29 cellular contexts compared by ENCODE assay signal in the genomic region with DNA sequence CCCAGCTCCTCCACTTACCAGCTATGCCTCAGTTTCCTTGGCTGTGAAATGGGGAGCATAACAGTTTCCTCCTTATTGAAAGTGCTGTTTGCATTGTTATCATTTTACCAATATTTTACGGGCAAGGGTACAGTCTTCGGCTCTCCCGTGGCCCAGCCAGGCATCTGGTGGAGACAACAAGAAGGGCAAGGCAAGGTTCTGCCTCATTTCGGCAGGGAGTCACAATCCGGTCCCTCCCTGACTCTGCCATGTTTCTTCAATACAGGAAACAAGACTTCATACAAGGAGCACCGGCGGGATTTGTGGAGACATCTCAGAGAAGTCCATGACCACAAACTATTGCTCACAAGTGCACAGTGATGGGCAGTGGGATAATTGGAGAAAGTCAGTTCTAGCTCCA.
"Had no signal": no experiment of that assay in that cellular context is flagged by ENCODE, and none has a peak within 500 bp of the region (broad histone marks: within the 10 kb centered on the region; RNA-seq: fewer than 3 reads in every experiment).

No MANE protein-coding gene starts in this region.

- H3K4me3 ChIP-seq: adrenal gland, body of pancreas, esophagus muscularis mucosa, gastrocnemius medialis had no signal

- H3K4me1 Mint-ChIP-seq: activated B cell treated with CpG ODN at 0.5 μM for 24 hours; activated naive CD4-positive, alpha-beta T cell treated with anti-CD3 and anti-CD28 coated beads, Interleukin-2, amount 50 U/mL, for 24 hours; T-helper 17 cell had no signal

- H3K4me3 Mint-ChIP-seq: activated B cell treated with CpG ODN at 0.5 μM for 24 hours; activated CD8-positive, alpha-beta T cell treated with anti-CD3 and anti-CD28 coated beads for 36 hours; activated naive CD4-positive, alpha-beta T cell treated with anti-CD3 and anti-CD28 coated beads for 36 hours; activated naive CD4-positive, alpha-beta T cell treated with anti-CD3 and anti-CD28 coated beads, Interleukin-2, amount 50 U/mL, for 24 hours; activated naive CD8-positive, alpha-beta T cell treated with anti-CD3 and anti-CD28 coated beads for 36 hours; activated naive CD8-positive, alpha-beta T cell treated with anti-CD3 and anti-CD28 coated beads, Interleukin-2, amount 50 U/mL, for 24 hours; activated T-cell treated with anti-CD3 and anti-CD28 coated beads, Interleukin-2, amount 50 U/mL, for 4 hours; activated T-helper 17 cell treated with anti-CD3 and anti-CD28 coated beads, Interleukin-2, amount 50 U/mL, for 72 hours; T-helper 17 cell; T-helper 2 cell treated with Interferon-gamma antibody and Interleukin-4, amounts not matched to agents 5 μg/mL and 100 μg/mL, for 36 hours had no signal

- H3K36me3 ChIP-seq: adrenal gland, esophagus muscularis mucosa, gastrocnemius medialis, WERI-Rb-1 had no signal

- ATAC-seq: activated CD4-positive, CD25-positive, alpha-beta regulatory T cell treated with anti-CD3 and anti-CD28 coated beads, Interleukin-2, amount 50 U/mL, for 24 hours; activated CD8-positive, alpha-beta T cell treated with anti-CD3 and anti-CD28 coated beads for 36 hours; activated naive CD8-positive, alpha-beta T cell treated with anti-CD3 and anti-CD28 coated beads, Interleukin-2, amount 50 U/mL, for 24 hours; activated T-cell treated with anti-CD3 and anti-CD28 coated beads, Interleukin-2, amount 50 U/mL, for 4 hours; activated T-helper 17 cell treated with anti-CD3 and anti-CD28 coated beads, Interleukin-2, amount 50 U/mL, for 72 hours; body of pancreas; foreskin keratinocyte; gastrocnemius medialis; T-helper 17 cell had no signal

- H3K36me3 Mint-ChIP-seq: activated naive CD4-positive, alpha-beta T cell treated with anti-CD3 and anti-CD28 coated beads, Interleukin-2, amount 50 U/mL, for 24 hours; activated naive CD8-positive, alpha-beta T cell treated with anti-CD3 and anti-CD28 coated beads for 36 hours had no signal

- H3K4me1 ChIP-seq: adrenal gland, body of pancreas, foreskin keratinocyte, gastrocnemius medialis had no signal

- DNase-seq: activated B cell treated with CpG ODN at 0.5 μM for 24 hours; activated CD4-positive, alpha-beta T cell treated with anti-CD3 and anti-CD28 coated beads for 48 hours; activated CD4-positive, alpha-beta T cell treated with anti-CD3 and anti-CD28 coated beads, Interleukin-2, amount 50 U/mL, for 1 hour; activated CD4-positive, alpha-beta T cell treated with anti-CD3 and anti-CD28 coated beads, Interleukin-2, amount 50 U/mL, for 48 hours; activated CD8-positive, alpha-beta memory T cell treated with anti-CD3 and anti-CD28 coated beads for 24 hours; activated CD8-positive, alpha-beta T cell treated with anti-CD3 and anti-CD28 coated beads for 36 hours; activated effector memory CD4-positive, alpha-beta T cell treated with Interleukin-2 at 50 U/mL for 16 hours; activated naive CD4-positive, alpha-beta T cell treated with anti-CD3 and anti-CD28 coated beads for 36 hours; activated naive CD8-positive, alpha-beta T cell treated with anti-CD3 and anti-CD28 coated beads for 36 hours; activated naive CD8-positive, alpha-beta T cell treated with anti-CD3 and anti-CD28 coated beads, Interleukin-2, amount 50 U/mL, for 24 hours; activated T-cell treated with anti-CD3 and anti-CD28 coated beads, Interleukin-2, amount 50 U/mL, for 4 hours; amygdala; aorta; body of pancreas; caudate nucleus; effector memory CD4-positive, alpha-beta T cell; erythroblast; foreskin keratinocyte; gastrocnemius medialis; T-helper 1 cell; T-helper 17 cell; T1000; WERI-Rb-1 had no signal

- H3K9me3 Mint-ChIP-seq: activated CD8-positive, alpha-beta T cell treated with anti-CD3 and anti-CD28 coated beads for 36 hours; activated naive CD4-positive, alpha-beta T cell treated with anti-CD3 and anti-CD28 coated beads for 36 hours; activated naive CD8-positive, alpha-beta T cell treated with anti-CD3 and anti-CD28 coated beads, Interleukin-2, amount 50 U/mL, for 24 hours; activated T-cell treated with anti-CD3 and anti-CD28 coated beads, Interleukin-2, amount 50 U/mL, for 4 hours; T-helper 2 cell treated with Interferon-gamma antibody and Interleukin-4, amounts not matched to agents 5 μg/mL and 100 μg/mL, for 36 hours had no signal

- H3K27ac ChIP-seq: adrenal gland, body of pancreas, esophagus muscularis mucosa, foreskin keratinocyte, gastrocnemius medialis, WERI-Rb-1 had no signal

- H3K9me3 ChIP-seq: adrenal gland, body of pancreas, esophagus muscularis mucosa, gastrocnemius medialis had no signal

- H3K27me3 ChIP-seq: adrenal gland, body of pancreas had no signal

- H3K27ac Mint-ChIP-seq: activated B cell treated with CpG ODN at 0.5 μM for 24 hours; activated CD8-positive, alpha-beta T cell treated with anti-CD3 and anti-CD28 coated beads for 36 hours; activated naive CD4-positive, alpha-beta T cell treated with anti-CD3 and anti-CD28 coated beads for 36 hours; activated naive CD4-positive, alpha-beta T cell treated with anti-CD3 and anti-CD28 coated beads, Interleukin-2, amount 50 U/mL, for 24 hours; activated naive CD8-positive, alpha-beta T cell treated with anti-CD3 and anti-CD28 coated beads for 36 hours; activated naive CD8-positive, alpha-beta T cell treated with anti-CD3 and anti-CD28 coated beads, Interleukin-2, amount 50 U/mL, for 24 hours; activated T-helper 17 cell treated with anti-CD3 and anti-CD28 coated beads, Interleukin-2, amount 50 U/mL, for 72 hours; T-helper 17 cell; T-helper 2 cell treated with Interferon-gamma antibody and Interleukin-4, amounts not matched to agents 5 μg/mL and 100 μg/mL, for 36 hours had no signal
